Comparison of ENCODE assay signal across 27 cellular contexts in genomic region chr3:13861461-13861860, GRCh38. TPM values are rescaled to one million over a fixed set of nuclear protein-coding genes. Genes with fewer than 3 reads are reported as not detected.
"Had no signal": no experiment of that assay in that cellular context is flagged by ENCODE, and none has a peak within 500 bp of the region (broad histone marks: within the 10 kb centered on the region; RNA-seq: fewer than 3 reads in every experiment).

No MANE protein-coding gene starts in this region.

- H3K27ac ChIP-seq: adrenal gland, KMS-11, SJSA1 had no signal

- H3K4me2 ChIP-seq: KMS-11 had no signal

- H3K36me3 Mint-ChIP-seq: activated CD8-positive, alpha-beta memory T cell treated with anti-CD3 and anti-CD28 coated beads, Interleukin-2, amount 10 ng/mL, durations not matched to agents 7 days and 5 days; activated naive CD4-positive, alpha-beta T cell treated with anti-CD3 and anti-CD28 coated beads, Interleukin-2, amount 10 ng/mL, durations not matched to agents 7 days and 5 days; activated naive CD8-positive, alpha-beta T cell treated with anti-CD3 and anti-CD28 coated beads, Interleukin-2, amount 10 ng/mL, durations not matched to agents 7 days and 5 days had no signal

- H3K4me1 ChIP-seq: adrenal gland, SJSA1 had no signal

- H3K9me3 ChIP-seq: adrenal gland, SJSA1 had no signal

- H3K9me3 Mint-ChIP-seq: activated CD4-positive, alpha-beta T cell treated with anti-CD3 and anti-CD28 coated beads, Interleukin-2, amount 10 ng/mL, durations not matched to agents 24 days and 14 days; activated naive CD4-positive, alpha-beta T cell treated with anti-CD3 and anti-CD28 coated beads, Interleukin-2, amount 10 ng/mL, durations not matched to agents 7 days and 5 days; activated naive CD8-positive, alpha-beta T cell treated with anti-CD3 and anti-CD28 coated beads, Interleukin-2, amount 10 ng/mL, durations not matched to agents 7 days and 5 days; activated T-cell treated with anti-CD3 and anti-CD28 coated beads, Interleukin-2, amount 50 U/mL, for 24 hours had no signal

- H3K4me3 ChIP-seq: adrenal gland, SJSA1 had no signal

- H3K27ac Mint-ChIP-seq: activated CD4-positive, alpha-beta T cell treated with anti-CD3 and anti-CD28 coated beads, Interleukin-2, amount 10 ng/mL, durations not matched to agents 24 days and 14 days; activated CD8-positive, alpha-beta memory T cell treated with anti-CD3 and anti-CD28 coated beads, Interleukin-2, amount 10 ng/mL, durations not matched to agents 7 days and 5 days; activated naive CD4-positive, alpha-beta T cell treated with anti-CD3 and anti-CD28 coated beads, Interleukin-2, amount 10 ng/mL, durations not matched to agents 7 days and 5 days; activated naive CD8-positive, alpha-beta T cell treated with anti-CD3 and anti-CD28 coated beads, Interleukin-2, amount 10 ng/mL, durations not matched to agents 7 days and 5 days; activated T-cell treated with anti-CD3 and anti-CD28 coated beads, Interleukin-2, amount 50 U/mL, for 24 hours had no signal

- DNase-seq: activated CD4-positive, alpha-beta T cell treated with anti-CD3 and anti-CD28 coated beads, Interleukin-2, amount 10 ng/mL, durations not matched to agents 24 days and 14 days; activated CD4-positive, alpha-beta T cell treated with anti-CD3 and anti-CD28 coated beads, Interleukin-2, amount 50 U/mL, for 48 hours; activated CD8-positive, alpha-beta memory T cell treated with anti-CD3 and anti-CD28 coated beads, Interleukin-2, amount 10 ng/mL, durations not matched to agents 7 days and 5 days; activated gamma-delta T cell; activated naive CD4-positive, alpha-beta T cell treated with anti-CD3 and anti-CD28 coated beads, Interleukin-2, amount 10 ng/mL, durations not matched to agents 7 days and 5 days; activated naive CD8-positive, alpha-beta T cell treated with anti-CD3 and anti-CD28 coated beads, Interleukin-2, amount 10 ng/mL, durations not matched to agents 7 days and 5 days; activated T-cell treated with anti-CD3 and anti-CD28 coated beads, Interleukin-2, amount 50 U/mL, for 24 hours; adrenal gland; anterior cingulate cortex; NCI-H1092; NCI-H1417; NCI-H1930; NCI-H2171 treated with DMSO at 0.1 percent for 48 hours; NCI-H345; NCI-H510A; NCI-H526 treated with DMSO at 0.1 percent for 48 hours; NCI-H82; OCI-M1; RPMI8226; SHP77; SW 1271 had no signal

- H3K36me3 ChIP-seq: adrenal gland, SJSA1 had no signal

- ATAC-seq: activated CD4-positive, CD25-positive, alpha-beta regulatory T cell treated with anti-CD3 and anti-CD28 coated beads, Interleukin-2, amount 50 U/mL, for 24 hours; activated CD8-positive, alpha-beta memory T cell treated with anti-CD3 and anti-CD28 coated beads, Interleukin-2, amount 10 ng/mL, durations not matched to agents 7 days and 5 days; Panc1; SK-N-SH treated with all-trans-retinoic acid at 6 μM for 48 hours had no signal

- H3K9ac ChIP-seq: KMS-11 had no signal

- H3K4me3 Mint-ChIP-seq: activated CD4-positive, alpha-beta T cell treated with anti-CD3 and anti-CD28 coated beads, Interleukin-2, amount 10 ng/mL, durations not matched to agents 24 days and 14 days; activated CD8-positive, alpha-beta memory T cell treated with anti-CD3 and anti-CD28 coated beads, Interleukin-2, amount 10 ng/mL, durations not matched to agents 7 days and 5 days; activated naive CD4-positive, alpha-beta T cell treated with anti-CD3 and anti-CD28 coated beads, Interleukin-2, amount 10 ng/mL, durations not matched to agents 7 days and 5 days; activated naive CD8-positive, alpha-beta T cell treated with anti-CD3 and anti-CD28 coated beads, Interleukin-2, amount 10 ng/mL, durations not matched to agents 7 days and 5 days; activated T-cell treated with anti-CD3 and anti-CD28 coated beads, Interleukin-2, amount 50 U/mL, for 24 hours had no signal

RNA-seq across cellular contexts. Expression of gene WNT7A, which starts 18.4 kb away (rescaled TPM):
- total RNA-seq: activated CD4-positive, alpha-beta T cell treated with anti-CD3 and anti-CD28 coated beads, Interleukin-2, amount 10 ng/mL, durations not matched to agents 24 days and 14 days; activated CD8-positive, alpha-beta memory T cell treated with anti-CD3 and anti-CD28 coated beads, Interleukin-2, amount 10 ng/mL, durations not matched to agents 7 days and 5 days; cardiac septum; SJSA1 had no signal
- polyA plus RNA-seq: adrenal gland had no signal
